In the genomic region with DNA sequence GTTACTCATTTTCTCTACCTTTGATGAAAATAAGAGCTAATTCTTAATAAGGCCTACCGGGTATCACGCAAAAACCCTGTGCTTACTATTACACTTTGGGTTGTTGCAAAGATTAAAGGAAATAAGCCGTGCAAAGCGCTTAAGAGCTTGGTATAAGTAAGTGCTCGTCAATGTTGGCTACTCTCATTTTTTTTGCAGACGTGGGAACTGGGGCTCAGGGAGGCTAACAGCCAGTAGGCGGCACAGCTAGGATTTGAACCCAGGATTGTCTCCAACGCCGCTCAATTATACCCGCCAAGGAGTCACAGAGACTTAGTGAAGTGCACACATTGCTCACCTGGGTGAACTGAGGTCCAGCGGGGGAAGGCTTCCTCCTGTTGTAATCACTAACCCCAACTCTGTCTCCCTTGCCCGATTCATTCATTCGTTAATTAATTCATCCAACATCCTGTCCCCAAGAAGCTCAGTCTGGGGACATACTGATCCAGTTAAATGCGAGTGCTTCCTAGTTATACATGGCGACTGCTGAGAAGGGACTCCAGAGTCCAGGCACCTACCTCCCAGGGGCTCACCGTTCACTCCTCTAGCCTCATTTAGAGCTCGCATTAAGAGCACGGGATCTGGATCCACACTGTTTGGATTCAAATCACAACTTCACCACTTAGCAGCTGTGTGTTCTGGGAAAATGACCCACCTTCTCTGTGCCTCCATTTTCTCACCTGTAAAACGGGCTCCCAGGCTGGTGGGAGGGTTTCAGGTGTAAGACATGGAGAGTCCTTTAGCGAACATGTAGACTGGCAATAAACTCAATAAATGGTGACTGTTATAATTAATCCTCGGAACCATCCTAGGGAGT, we compare ENCODE assay signal across 8 cellular contexts. TPM values are rescaled to one million over a fixed set of nuclear protein-coding genes. Genes with fewer than 3 reads are reported as not detected.
DNase-seq lines count a peak whose midpoint lies in the region; ATAC-seq and TF ChIP-seq lines count a peak whose summit lies in the region.

No MANE protein-coding gene starts in this region.

- H3K27ac Mint-ChIP-seq in CD4-positive, alpha-beta T cell = peak overlapping the region; percentile 98
- H3K27ac Mint-ChIP-seq in HFFc6 = peak overlapping the region; percentile 94

- no peaks in the 10 kb centered on the region for H3K9me3 Mint-ChIP-seq in CD4-positive, alpha-beta T cell
- H3K9me3 Mint-ChIP-seq in HFFc6 = no peaks in the 10 kb centered on the region

- H3K4me1 ChIP-seq in hepatocyte (ENCODE audit: insufficient read depth) (peaks cover 44% of the 10 kb centered on the region), skeletal muscle satellite cell (ENCODE audit: control insufficient read depth, insufficient read depth, low read length) (peaks cover 66% of the 10 kb centered on the region)

- peak overlapping the region; percentile 90 for H3K9ac ChIP-seq in skeletal muscle satellite cell (ENCODE audit: low read depth, low read length)

- no peaks in the 10 kb centered on the region for H3K9me3 ChIP-seq in CD4-positive, alpha-beta T cell (ENCODE audit: control insufficient read depth, low read length)
- H3K9me3 ChIP-seq in hepatocyte (ENCODE audit: low read depth) (no peaks in the 10 kb centered on the region), skeletal muscle satellite cell (replicated peaks; ENCODE audit: low read length) (no peaks in the 10 kb centered on the region)

- H4K20me1 ChIP-seq in hepatocyte (ENCODE audit: insufficient read depth, poor library complexity, severe bottlenecking) = no peaks in the 10 kb centered on the region

- H3K9me2 ChIP-seq in hepatocyte (replicated peaks; ENCODE audit: insufficient read depth) = no peaks in the 10 kb centered on the region

- peak overlapping the region; percentile 86 for H3K27ac ChIP-seq in CD4-positive, alpha-beta T cell (ENCODE audit: low read depth, low read length)
- peak overlapping the region; percentile 97 for H3K27ac ChIP-seq in hepatocyte

- H3K36me3 Mint-ChIP-seq in CD4-positive, alpha-beta T cell (ENCODE audit: low read depth) = peaks cover 58% of the 10 kb centered on the region
- H3K36me3 Mint-ChIP-seq in HFFc6 (ENCODE audit: low read depth) = peaks cover 15% of the 10 kb centered on the region

- no peaks in the 10 kb centered on the region for H3K36me3 ChIP-seq in hepatocyte (replicated peaks; ENCODE audit: insufficient read depth, low read depth)
- H3K36me3 ChIP-seq in skeletal muscle satellite cell (ENCODE audit: insufficient read depth, low read length) = peaks cover 24% of the 10 kb centered on the region

- POLR2A ChIA-PET in CD4-positive, alpha-beta T cell (lab: Charles Lee) = interaction anchor here (0.8 to 6.0 kb wide), 32 partner anchors 10 to 1156 kb away, joined by 3 to 112 read pairs (median 5); a partner anchor contains a TSS

- peak overlapping the region; percentile 15 for H2AFZ ChIP-seq in hepatocyte

- CTCF ChIA-PET in CD4-positive, alpha-beta T cell (lab: Charles Lee) = interaction anchor here (0.9 to 6.1 kb wide), 11 partner anchors 10 to 210 kb away, joined by 3 to 63 read pairs (median 6); a partner anchor contains a TSS

- DNase-seq in CD4-positive, alpha-beta T cell = peak in 1 of 10 experiments; percentile 30
- DNase-seq in HFFc6 (peak; percentile 24), hepatocyte (ENCODE audit: low spot score) (peak; percentile 37), GOT3 (lab: John Stamatoyannopoulos, UW) (no peak), putamen (ENCODE audit: low spot score) (no peak)
- DNase-seq in activated T-cell treated with anti-CD3 and anti-CD28 coated beads, Interleukin-2, amount 50 U/mL, for 48 hours = peak; percentile 49 to 56

- peaks cover 55% of the 10 kb centered on the region for H3K4me1 Mint-ChIP-seq in CD4-positive, alpha-beta T cell (ENCODE audit: low read depth)
- H3K4me1 Mint-ChIP-seq in HFFc6 (ENCODE audit: low read depth) = peaks cover 60% of the 10 kb centered on the region

- H3K4me3 ChIP-seq in hepatocyte = peak overlapping the region; percentile 59
- peak overlapping the region; percentile 62 for H3K4me3 ChIP-seq in skeletal muscle satellite cell (ENCODE audit: low read length)

- no peak for TF ChIP-seq CTCF in CD4-positive, alpha-beta T cell (IDR thresholded peaks at IDR 0.05)
- TF ChIP-seq CTCF in HFFc6 (IDR thresholded peaks at IDR 0.05) = peak; percentile 45
- TF ChIP-seq CTCF in hepatocyte (IDR thresholded peaks at IDR 0.05; ENCODE audit: poor library complexity) = no peak

- H3K4me2 ChIP-seq in hepatocyte (peak overlapping the region; percentile 80), skeletal muscle satellite cell (ENCODE audit: low read length) (peak overlapping the region; percentile 80)

- intact Hi-C loops in CD4-positive, alpha-beta T cell (cut with DNase I, micrococcal nuclease) = loop anchor here (1.0 to 10.0 kb wide), 10 partner anchors 28 to 1158 kb away; a partner anchor contains a TSS

- no peaks in the 10 kb centered on the region for H3K27me3 Mint-ChIP-seq in CD4-positive, alpha-beta T cell
- H3K27me3 Mint-ChIP-seq in HFFc6 (ENCODE audit: insufficient read depth) = peaks cover 3% of the 10 kb centered on the region

- H3K27me3 ChIP-seq in CD4-positive, alpha-beta T cell (ENCODE audit: control insufficient read depth, insufficient read depth, low read length) = no peaks in the 10 kb centered on the region
- H3K27me3 ChIP-seq in hepatocyte (no peaks in the 10 kb centered on the region), skeletal muscle satellite cell (ENCODE audit: control insufficient read depth, insufficient read depth, low read length) (no peaks in the 10 kb centered on the region)

- peaks cover 4% of the 10 kb centered on the region for H3K79me2 ChIP-seq in hepatocyte

- peak; percentile 3 for ATAC-seq in CD4-positive, alpha-beta T cell (ENCODE audit: poor library complexity)
- ATAC-seq in HG02852 (IDR thresholded peaks at IDR 0.05; ENCODE audit: unreplicated experiment) = no peak

- peak overlapping the region; percentile 99 for H3K4me3 Mint-ChIP-seq in CD4-positive, alpha-beta T cell
- peak overlapping the region; percentile 96 for H3K4me3 Mint-ChIP-seq in HFFc6

- 43% methylated on average over 21 of the region's 21 CpGs for WGBS in hepatocyte (ENCODE audit: low lambda C conversion rate, missing lambda C conversion rate)

RNA-seq across cellular contexts. Expression of a gene that starts 0.9 kb away (rescaled TPM):
- total RNA-seq in CD4-positive, alpha-beta T cell = 10 to 100 TPM; 37.2 to 38.0 TPM
- total RNA-seq in HFFc6 (2021; fragmentation: NEBNext Ultra II Directional; extraction: Animal tissue kit (Norgen Biotek cat#: 25700)) = 1 to 10 TPM; 1.7 to 5.7 (median 4.1) TPM
- total RNA-seq in hepatocyte = 10.3 and 16.3 TPM in 2 replicates
- polyA plus RNA-seq in hepatocyte = 22.3 and 24.3 TPM in 2 replicates
- 14.7 and 19.2 TPM in 2 replicates for total RNA-seq in skeletal muscle satellite cell (2012; rRNA removed)

RNA-seq across cellular contexts. Expression of a gene that starts 27.9 kb away (rescaled TPM):
- total RNA-seq in CD4-positive, alpha-beta T cell = 10 to 100 TPM; 74.6 to 79.8 TPM
- 10 to 100 TPM; 18.4 to 24.0 (median 22.8) TPM for total RNA-seq in HFFc6 (2021; fragmentation: NEBNext Ultra II Directional; extraction: Animal tissue kit (Norgen Biotek cat#: 25700))
- 3.9 and 9.9 TPM in 2 replicates for total RNA-seq in hepatocyte
- 9.0 and 10.9 TPM in 2 replicates for polyA plus RNA-seq in hepatocyte
- total RNA-seq in skeletal muscle satellite cell (2012; rRNA removed) = 24.6 and 33.9 TPM in 2 replicates

RNA-seq across cellular contexts. Expression of a gene that starts 37.5 kb away (rescaled TPM):
- 1 to 10 TPM; 4.6 to 4.9 TPM for total RNA-seq in CD4-positive, alpha-beta T cell
- 10 to 100 TPM; 12.7 to 18.9 (median 15.3) TPM for total RNA-seq in HFFc6 (2021; fragmentation: NEBNext Ultra II Directional; extraction: Animal tissue kit (Norgen Biotek cat#: 25700))
- 12.6 and 18.1 TPM in 2 replicates for total RNA-seq in hepatocyte
- 7.2 and 10.4 TPM in 2 replicates for polyA plus RNA-seq in hepatocyte
- 19.5 and 20.5 TPM in 2 replicates for total RNA-seq in skeletal muscle satellite cell (2012; rRNA removed)

RNA-seq across cellular contexts. Expression of a gene that starts 47.1 kb away (rescaled TPM):
- not detected for total RNA-seq in CD4-positive, alpha-beta T cell
- not detected for total RNA-seq in HFFc6 (2021; fragmentation: NEBNext Ultra II Directional; extraction: Animal tissue kit (Norgen Biotek cat#: 25700))
- total RNA-seq in hepatocyte = not detected in 2 replicates
- polyA plus RNA-seq in hepatocyte = not detected in 2 replicates
- not detected in 2 replicates for total RNA-seq in skeletal muscle satellite cell (2012; rRNA removed)

Comparison
In these comparisons a context has a peak if more than half of its experiments do, and no peak if none do; other contexts are left out.
1. DNase-seq: peak in HFFc6 (single experiment), activated T-cell treated with anti-CD3 and anti-CD28 coated beads, Interleukin-2, amount 50 U/mL, for 48 hours (2 of 2) and hepatocyte (single experiment); none in GOT3 (single experiment) and putamen (single experiment).